Comparison of ENCODE assay signal across 25 cellular contexts in genomic region chr1:7430047-7430608, GRCh38.
"Had no signal": no experiment of that assay in that cellular context is flagged by ENCODE, and none has a peak within 500 bp of the region (broad histone marks: within the 10 kb centered on the region; RNA-seq: fewer than 3 reads in every experiment).

No MANE protein-coding gene starts in this region.

- H3K27me3 ChIP-seq: dorsolateral prefrontal cortex, gastrocnemius medialis, left lung, neutrophil, pancreas, testis, tibial nerve, upper lobe of left lung, uterus had no signal

- DNase-seq: dorsolateral prefrontal cortex; effector CD4-positive, alpha-beta T cell; gastrocnemius medialis; heart right ventricle; hippocampal formation; left cardiac atrium; left lung; mammary epithelial cell; mesendoderm; midbrain; pancreas; retina; stimulated activated CD4-positive, alpha-beta T cell treated with anti-CD3 and anti-CD28 coated beads, Interleukin-4, amount 100 ng/mL, for 4 hours; stimulated activated naive CD8-positive, alpha-beta T cell treated with anti-CD3 and anti-CD28 coated beads, Interleukin-15, Interleukin-2, amounts not matched to agents 100 U/mL and 50 U/mL, for 24 hours; substantia nigra; testis; upper lobe of left lung; uterus had no signal

- H3K4me3 Mint-ChIP-seq: naive thymus-derived CD4-positive, alpha-beta T cell; stimulated activated memory B cell treated with anti-CD40 and anti-IgM and Interleukin-4, amounts not matched to agents 10 μg/mL and 1 μg/mL and 100 μg/mL, for 72 hours had no signal

- H3K27ac ChIP-seq: dorsolateral prefrontal cortex, gastrocnemius medialis, heart right ventricle, left lung, neutrophil, pancreas, testis, tibial nerve, upper lobe of left lung, uterus had no signal

- H3K36me3 ChIP-seq: gastrocnemius medialis, heart right ventricle, left lung, neutrophil, pancreas, tibial nerve, upper lobe of left lung, uterus had no signal

- ATAC-seq: gastrocnemius medialis; heart right ventricle; left cardiac atrium; left lung; naive thymus-derived CD4-positive, alpha-beta T cell; pancreas; sciatic nerve; stimulated activated memory B cell treated with anti-CD40 and anti-IgM and Interleukin-4, amounts not matched to agents 10 μg/mL and 1 μg/mL and 100 μg/mL, for 72 hours; stimulated activated naive CD8-positive, alpha-beta T cell treated with anti-CD3 and anti-CD28 coated beads, Interleukin-15, Interleukin-2, amounts not matched to agents 100 U/mL and 50 U/mL, for 24 hours had no signal

- H3K4me1 Mint-ChIP-seq: naive thymus-derived CD4-positive, alpha-beta T cell; stimulated activated memory B cell treated with anti-CD40 and anti-IgM and Interleukin-4, amounts not matched to agents 10 μg/mL and 1 μg/mL and 100 μg/mL, for 72 hours had no signal

- H3K4me3 ChIP-seq: dorsolateral prefrontal cortex, gastrocnemius medialis, heart right ventricle, left lung, pancreas, testis, tibial nerve, upper lobe of left lung, uterus had no signal

- H3K36me3 Mint-ChIP-seq: naive thymus-derived CD4-positive, alpha-beta T cell; stimulated activated memory B cell treated with anti-CD40 and anti-IgM and Interleukin-4, amounts not matched to agents 10 μg/mL and 1 μg/mL and 100 μg/mL, for 72 hours had no signal

- H3K27ac Mint-ChIP-seq: naive thymus-derived CD4-positive, alpha-beta T cell; stimulated activated memory B cell treated with anti-CD40 and anti-IgM and Interleukin-4, amounts not matched to agents 10 μg/mL and 1 μg/mL and 100 μg/mL, for 72 hours had no signal

- H3K4me1 ChIP-seq: gastrocnemius medialis, heart right ventricle, left lung, pancreas, testis, tibial nerve, upper lobe of left lung, uterus had no signal

- H3K9me3 ChIP-seq: gastrocnemius medialis, left lung, neutrophil, pancreas, testis, tibial nerve, upper lobe of left lung, uterus had no signal

- FAIRE-seq: colon, islet of Langerhans, pancreas had no signal

- H3K27me3 Mint-ChIP-seq: stimulated activated memory B cell treated with anti-CD40 and anti-IgM and Interleukin-4, amounts not matched to agents 10 μg/mL and 1 μg/mL and 100 μg/mL, for 72 hours had no signal
